ENCODE assay signal across 20 cellular contexts in the genomic region with DNA sequence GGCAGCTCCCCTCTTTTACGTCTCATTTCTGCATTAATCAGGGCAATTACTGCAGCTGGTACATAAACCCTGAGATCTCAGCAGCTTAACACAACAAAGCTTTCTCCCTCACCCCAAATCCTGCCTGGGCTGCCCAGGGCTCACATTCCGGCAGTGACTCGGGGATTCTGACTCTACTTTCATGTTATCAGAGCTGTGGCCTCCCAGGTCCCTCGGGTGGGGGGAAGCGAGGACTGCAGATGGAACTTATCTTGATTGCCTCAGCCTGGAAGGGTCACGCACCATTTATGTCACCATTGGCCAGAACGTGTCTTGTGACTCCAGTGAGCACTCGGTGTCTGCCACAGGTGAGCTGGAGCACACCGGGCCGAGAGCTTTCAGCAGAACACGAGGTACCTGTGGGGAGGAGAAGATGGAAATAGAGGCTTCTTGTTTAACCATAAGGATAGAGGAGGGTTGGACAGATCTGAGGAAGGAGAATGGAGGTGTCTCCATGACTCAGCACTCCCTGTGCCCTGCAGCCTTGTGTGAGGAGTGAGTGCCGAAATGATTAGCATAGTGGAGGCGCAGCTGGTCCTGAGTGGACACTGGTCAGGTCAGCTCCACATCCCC.
"Had no signal": no experiment of that assay in that cellular context is flagged by ENCODE, and none has a peak within 500 bp of the region (broad histone marks: within the 10 kb centered on the region; RNA-seq: fewer than 3 reads in every experiment).

No MANE protein-coding gene starts in this region.

- H3K27me3 ChIP-seq: breast epithelium, thyroid gland had no signal

- H3K27ac ChIP-seq: breast epithelium, lower lobe of right lung, thyroid gland had no signal

- DNase-seq: activated CD4-positive, alpha-beta T cell treated with anti-CD3 and anti-CD28 coated beads, Interleukin-2, amount 10 ng/mL, durations not matched to agents 7 days and 5 days; activated CD8-positive, alpha-beta memory T cell treated with anti-CD3 and anti-CD28 coated beads, Interleukin-2, amount 50 U/mL, for 4 hours; activated naive CD4-positive, alpha-beta T cell treated with anti-CD3 and anti-CD28 coated beads, Interleukin-2, amount 50 U/mL, for 16 hours; activated T-cell treated with anti-CD3 and anti-CD28 coated beads, Interleukin-2, amount 50 U/mL, for 4 hours; aorta; effector CD4-positive, alpha-beta T cell; glutamatergic neuron; hippocampal formation; islet precursor cell; lower lobe of right lung; natural killer cell; stimulated activated CD4-positive, alpha-beta T cell treated with anti-CD3 and anti-CD28 coated beads, Interleukin-12 subunit alpha, Interleukin-12 subunit beta, amount 100 ng/mL, for 4 hours; stimulated activated CD4-positive, alpha-beta T cell treated with anti-CD3 and anti-CD28 coated beads, Interleukin-1b, Interleukin-23, amount 100 ng/mL, for 48 hours; stimulated activated CD8-positive, alpha-beta memory T cell treated with anti-CD3 and anti-CD28 coated beads, Interleukin-4, amount 100 ng/mL, for 48 hours; stimulated activated naive CD4-positive, alpha-beta T cell treated with Interleukin-2 at 50 U/mL for 16 hours; T-helper 1 cell; T1000; thyroid gland had no signal

- H3K9me3 ChIP-seq: breast epithelium, lower lobe of right lung, thyroid gland had no signal

- ATAC-seq: activated CD4-positive, CD25-positive, alpha-beta regulatory T cell treated with anti-CD3 and anti-CD28 coated beads, Interleukin-2, amount 50 U/mL, for 24 hours; activated T-cell treated with anti-CD3 and anti-CD28 coated beads, Interleukin-2, amount 50 U/mL, for 4 hours; lower lobe of right lung; natural killer cell had no signal

- H3K4me1 ChIP-seq: breast epithelium, lower lobe of right lung had no signal

- H3K36me3 ChIP-seq: breast epithelium, lower lobe of right lung, thyroid gland had no signal

- H3K4me3 ChIP-seq: breast epithelium, lower lobe of right lung, thyroid gland had no signal
